ENCODE assay signal across 21 cellular contexts in the genomic region with DNA sequence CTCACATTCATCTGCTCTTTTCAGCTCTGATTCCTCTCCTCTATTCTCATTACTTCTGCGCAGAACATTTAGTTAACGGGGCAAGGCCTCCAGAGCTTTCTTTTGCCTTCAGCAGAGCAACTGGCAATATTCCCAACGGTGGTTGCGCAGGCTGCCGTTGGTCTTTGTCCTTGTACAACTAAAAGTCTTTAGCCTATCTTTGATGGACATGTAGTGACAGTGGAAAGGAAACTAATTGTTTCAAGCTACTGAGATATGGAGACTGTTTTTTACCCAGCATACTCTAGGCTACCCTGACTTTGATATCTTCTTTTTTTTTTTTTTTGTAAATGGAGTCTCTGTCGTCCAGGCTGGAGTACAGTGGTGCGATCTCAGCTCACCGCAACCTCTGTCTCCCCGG. TPM values are rescaled to one million over a fixed set of nuclear protein-coding genes. Genes with fewer than 3 reads are reported as not detected.
A peak's percentile ranks its signal among the peaks of the same experiment; 100 is the strongest.
DNase-seq lines count a peak whose midpoint lies in the region; ATAC-seq and TF ChIP-seq lines count a peak whose summit lies in the region.
"Had no signal": no experiment of that assay in that cellular context is flagged by ENCODE, and none has a peak within 500 bp of the region (broad histone marks: within the 10 kb centered on the region; RNA-seq: fewer than 3 reads in every experiment).

No MANE protein-coding gene starts in this region.

- no peak for TF ChIP-seq CTCF in natural killer cell (IDR thresholded peaks at IDR 0.05)
- TF ChIP-seq CTCF in endodermal cell (conservative IDR thresholded peaks at IDR 0.05), result no peak
- no peak for TF ChIP-seq CTCF in testis (IDR thresholded peaks at IDR 0.05)

- H3K9ac ChIP-seq in endodermal cell (ENCODE audit: extremely low read depth, low read length, poor library complexity, severe bottlenecking), result no peak overlapping the region

- H3K4me1 Mint-ChIP-seq in natural killer cell (peaks cover 19 to 34% of the 10 kb centered on the region in 2 donors), endodermal cell (peaks cover 5% of the 10 kb centered on the region)
- peaks cover 23 to 33% of the 10 kb centered on the region in 2 donors for H3K4me1 Mint-ChIP-seq in natural killer cell treated with Interleukin-12 subunit alpha and Interleukin-12 subunit beta and Interleukin-15 and Interleukin-18, amount 100 ng/mL, for 72 hours (ENCODE audit: low read depth in 2 of 2)

- H3K9me3 Mint-ChIP-seq in natural killer cell, result no peaks in the 10 kb centered on the region
- H3K9me3 Mint-ChIP-seq in natural killer cell treated with Interleukin-12 subunit alpha and Interleukin-12 subunit beta and Interleukin-15 and Interleukin-18, amount 100 ng/mL, for 72 hours, result no peaks in the 10 kb centered on the region
- no peaks in the 10 kb centered on the region for H3K9me3 Mint-ChIP-seq in endodermal cell
- H3K9me3 Mint-ChIP-seq: CD8-positive, alpha-beta T cell; stimulated activated memory B cell treated with anti-CD40 and anti-IgM and Interleukin-4, amounts not matched to agents 10 μg/mL and 1 μg/mL and 100 μg/mL, for 72 hours had no signal

- no peaks in the 10 kb centered on the region for H3K36me3 Mint-ChIP-seq in natural killer cell
- H3K36me3 Mint-ChIP-seq in natural killer cell treated with Interleukin-12 subunit alpha and Interleukin-12 subunit beta and Interleukin-15 and Interleukin-18, amount 100 ng/mL, for 72 hours, result no peaks in the 10 kb centered on the region
- peaks cover 11% of the 10 kb centered on the region for H3K36me3 Mint-ChIP-seq in endodermal cell (ENCODE audit: low read depth)

- no peak for ATAC-seq in natural killer cell
- no peak for ATAC-seq in natural killer cell treated with Interleukin-12 subunit alpha and Interleukin-12 subunit beta and Interleukin-15 and Interleukin-18, amount 100 ng/mL, for 72 hours
- ATAC-seq: activated CD4-positive, alpha-beta T cell treated with anti-CD3 and anti-CD28 coated beads for 36 hours; CD8-positive, alpha-beta T cell; GM12878; mucosa of descending colon; stimulated activated memory B cell treated with anti-CD40 and anti-IgM and Interleukin-4, amounts not matched to agents 10 μg/mL and 1 μg/mL and 100 μg/mL, for 72 hours had no signal

- POLR2A ChIA-PET in HEK293T (lab: Yijun Ruan, JAX), result interaction anchor here (1.0 to 1.1 kb wide), 2 partner anchors 8 to 12 kb away, joined by 4 read pairs; no protein-coding TSS in a partner anchor

- H3K27ac ChIP-seq in endodermal cell (ENCODE audit: low read depth, low read length), result no peak overlapping the region
- H3K27ac ChIP-seq in testis, result peak overlapping the region; percentile 66 to 68
- H3K27ac ChIP-seq: esophagus squamous epithelium, RWPE1, thoracic aorta had no signal

- H3K27me3 Mint-ChIP-seq in natural killer cell (ENCODE audit: low read depth in 2 of 2) (no peaks in the 10 kb centered on the region), endodermal cell (ENCODE audit: insufficient read depth) (no peaks in the 10 kb centered on the region)
- no peaks in the 10 kb centered on the region for H3K27me3 Mint-ChIP-seq in natural killer cell treated with Interleukin-12 subunit alpha and Interleukin-12 subunit beta and Interleukin-15 and Interleukin-18, amount 100 ng/mL, for 72 hours
- H3K27me3 Mint-ChIP-seq: activated CD4-positive, alpha-beta T cell treated with anti-CD3 and anti-CD28 coated beads for 36 hours; stimulated activated memory B cell treated with anti-CD40 and anti-IgM and Interleukin-4, amounts not matched to agents 10 μg/mL and 1 μg/mL and 100 μg/mL, for 72 hours had no signal

- H3K4me3 ChIP-seq in endodermal cell (ENCODE audit: low read length), result no peak overlapping the region
- H3K4me3 ChIP-seq in testis, result no peak overlapping the region
- H3K4me3 ChIP-seq: esophagus squamous epithelium, GM12878, HAP-1, mucosa of descending colon, thoracic aorta had no signal

- no peaks in the 10 kb centered on the region for H3K27me3 ChIP-seq in endodermal cell (ENCODE audit: control insufficient read depth, insufficient read depth, low read length, poor library complexity, severe bottlenecking)
- H3K27me3 ChIP-seq in testis, result no peaks in the 10 kb centered on the region
- H3K27me3 ChIP-seq: esophagus squamous epithelium had no signal

- intact Hi-C loops in natural killer cell (cut with micrococcal nuclease), result no loop called here
- intact Hi-C loops in testis (cut with DNase I; ENCODE audit: low total_unique reads), result no loop called here

- H3K9me3 ChIP-seq in endodermal cell (ENCODE audit: control insufficient read depth, low read length), result no peaks in the 10 kb centered on the region
- H3K9me3 ChIP-seq in testis, result no peaks in the 10 kb centered on the region
- H3K9me3 ChIP-seq: esophagus squamous epithelium, HAP-1, mucosa of descending colon, thoracic aorta had no signal

- no peak overlapping the region for H3K4me3 Mint-ChIP-seq in natural killer cell
- H3K4me3 Mint-ChIP-seq in natural killer cell treated with Interleukin-12 subunit alpha and Interleukin-12 subunit beta and Interleukin-15 and Interleukin-18, amount 100 ng/mL, for 72 hours, result no peak overlapping the region
- H3K4me3 Mint-ChIP-seq in endodermal cell, result no peak overlapping the region
- H3K4me3 Mint-ChIP-seq: activated CD4-positive, alpha-beta T cell treated with anti-CD3 and anti-CD28 coated beads for 36 hours; CD8-positive, alpha-beta T cell; stimulated activated memory B cell treated with anti-CD40 and anti-IgM and Interleukin-4, amounts not matched to agents 10 μg/mL and 1 μg/mL and 100 μg/mL, for 72 hours had no signal

- TF ChIP-seq POLR2A in testis (IDR thresholded peaks at IDR 0.05), result no peak

- CTCF ChIA-PET in HEK293T (lab: Yijun Ruan, JAX), result interaction anchor here (0.7 to 1.2 kb wide), 2 partner anchors 9 to 84 kb away, joined by 3 to 5 read pairs; no protein-coding TSS in a partner anchor

- H3K4me1 ChIP-seq in endodermal cell (ENCODE audit: control insufficient read depth, insufficient read depth, low read length) (no peaks in the 10 kb centered on the region), testis (peaks cover 40% of the 10 kb centered on the region)

- DNase-seq in natural killer cell (no peak), endodermal cell (peak; percentile 32), testis (peak; percentile 90), NCI-H446 treated with DMSO at 0.1 percent for 48 hours (lab: John Stamatoyannopoulos, UW) (no peak), HEK293T (ENCODE audit: extremely low spot score) (no peak)
- DNase-seq in natural killer cell treated with Interleukin-12 subunit alpha and Interleukin-12 subunit beta and Interleukin-15 and Interleukin-18, amount 100 ng/mL, for 72 hours (ENCODE audit: low spot score), result no peak
- DNase-seq: activated CD4-positive, alpha-beta T cell treated with anti-CD3 and anti-CD28 coated beads for 36 hours; activated effector memory CD4-positive, alpha-beta T cell treated with Interleukin-2 at 50 U/mL for 16 hours; CD8-positive, alpha-beta T cell; cerebellar nuclear complex; effector CD4-positive, alpha-beta T cell; esophagus squamous epithelium; mucosa of descending colon; NCI-H2107; NCI-H524 had no signal

- H3K36me3 ChIP-seq in endodermal cell (ENCODE audit: control insufficient read depth, insufficient read depth, low read length), result peaks cover 6% of the 10 kb centered on the region
- H3K36me3 ChIP-seq in testis (ENCODE audit: low read depth, missing control alignments), result no peaks in the 10 kb centered on the region
- H3K36me3 ChIP-seq: thoracic aorta had no signal

- WGBS in endodermal cell (ENCODE audit: insufficient coverage in 1 of 2, insufficient read length in 1 of 2), 2 experiments, result 97 to 100% methylated on average over 3 to 9 of the region's 9 CpGs
- 49 to 53% methylated on average over 9 of the region's 9 CpGs for WGBS in testis, 2 donors

- H3K27ac Mint-ChIP-seq in natural killer cell, result peak overlapping the region; percentile 1 to 15
- H3K27ac Mint-ChIP-seq in natural killer cell treated with Interleukin-12 subunit alpha and Interleukin-12 subunit beta and Interleukin-15 and Interleukin-18, amount 100 ng/mL, for 72 hours, result no peak overlapping the region
- no peak overlapping the region for H3K27ac Mint-ChIP-seq in endodermal cell
- H3K27ac Mint-ChIP-seq: activated CD4-positive, alpha-beta T cell treated with anti-CD3 and anti-CD28 coated beads for 36 hours; stimulated activated memory B cell treated with anti-CD40 and anti-IgM and Interleukin-4, amounts not matched to agents 10 μg/mL and 1 μg/mL and 100 μg/mL, for 72 hours had no signal

TF ChIP-seq in HEK293T, 16 proteins besides CTCF, POLR2A, EP300 and RAD21:
- TF ChIP-seq ELF4 (IDR thresholded peaks at IDR 0.05) (no peak), LEF1 (IDR thresholded peaks at IDR 0.05; ENCODE audit: borderline replicate concordance) (no peak)

RNA-seq across cellular contexts. Expression of a gene that starts 12.6 kb away (rescaled TPM):
- total RNA-seq in natural killer cell, result 100 to 1,000 TPM; 110 to 124 (median 123) TPM
- 10 to 100 TPM; 55.4 to 57.2 TPM for total RNA-seq in natural killer cell treated with Interleukin-12 subunit alpha and Interleukin-12 subunit beta and Interleukin-15 and Interleukin-18, amount 100 ng/mL, for 72 hours
- 100 to 1,000 TPM in 1 of 2 donors, 10 to 100 TPM in 1; 82.7 to 116 TPM for total RNA-seq in endodermal cell
- polyA plus RNA-seq in endodermal cell (2013, experiment 1 of 2), result 48.3 TPM
- 38.3 TPM for polyA plus RNA-seq in endodermal cell (2013, experiment 2 of 2)
- total RNA-seq in testis, result 10 to 100 TPM; 92.0 to 93.9 TPM
- 54.6 TPM for polyA plus RNA-seq in testis (ENCODE audit: insufficient read depth, low read depth, low replicate concordance)

RNA-seq across cellular contexts. Expression of a gene that starts 16.3 kb away (rescaled TPM):
- total RNA-seq in natural killer cell, result under 1 TPM; 0.18 to 0.35 (median 0.31) TPM
- not detected for total RNA-seq in natural killer cell treated with Interleukin-12 subunit alpha and Interleukin-12 subunit beta and Interleukin-15 and Interleukin-18, amount 100 ng/mL, for 72 hours
- total RNA-seq in endodermal cell, result not detected
- 0.11 TPM for polyA plus RNA-seq in endodermal cell (2013, experiment 1 of 2)
- not detected for polyA plus RNA-seq in endodermal cell (2013, experiment 2 of 2)
- 1 to 10 TPM; 1.8 to 3.1 TPM for total RNA-seq in testis
- 2.1 TPM for polyA plus RNA-seq in testis (ENCODE audit: insufficient read depth, low read depth, low replicate concordance)
- total RNA-seq: activated CD4-positive, alpha-beta T cell treated with anti-CD3 and anti-CD28 coated beads for 36 hours; esophagus squamous epithelium; mucosa of descending colon; thoracic aorta had no signal
- polyA plus RNA-seq: AG04450 had no signal

RNA-seq across cellular contexts. Expression of a gene that starts 36.9 kb away (rescaled TPM):
- not detected for total RNA-seq in natural killer cell
- total RNA-seq in natural killer cell treated with Interleukin-12 subunit alpha and Interleukin-12 subunit beta and Interleukin-15 and Interleukin-18, amount 100 ng/mL, for 72 hours, result under 1 TPM in 1 of 2 donors, not detected in 1; 0.45 TPM
- total RNA-seq in endodermal cell, result under 1 TPM; 0.24 to 0.29 TPM
- polyA plus RNA-seq in endodermal cell (2013, experiment 1 of 2), result 5.3 TPM
- 1.9 TPM for polyA plus RNA-seq in endodermal cell (2013, experiment 2 of 2)
- under 1 TPM; 0.24 to 0.25 TPM for total RNA-seq in testis
- 0.12 TPM for polyA plus RNA-seq in testis (ENCODE audit: insufficient read depth, low read depth, low replicate concordance)
- total RNA-seq: CD8-positive, alpha-beta T cell; esophagus squamous epithelium; mucosa of descending colon; thoracic aorta had no signal

RNA-seq across cellular contexts. Expression of a gene that starts 41.3 kb away (rescaled TPM):
- 1 to 10 TPM in 1 of 3 donors, under 1 TPM in 2; 0.50 to 1.4 (median 0.99) TPM for total RNA-seq in natural killer cell
- total RNA-seq in natural killer cell treated with Interleukin-12 subunit alpha and Interleukin-12 subunit beta and Interleukin-15 and Interleukin-18, amount 100 ng/mL, for 72 hours, result 1 to 10 TPM in 1 of 2 donors, under 1 TPM in 1; 0.61 to 1.0 TPM
- total RNA-seq in endodermal cell, result 1 to 10 TPM; 3.4 to 6.4 TPM
- 3.6 TPM for polyA plus RNA-seq in endodermal cell (2013, experiment 1 of 2)
- polyA plus RNA-seq in endodermal cell (2013, experiment 2 of 2), result 2.3 TPM
- 10 to 100 TPM in 1 of 2 donors, 1 to 10 TPM in 1; 8.3 to 18.0 TPM for total RNA-seq in testis
- polyA plus RNA-seq in testis (ENCODE audit: insufficient read depth, low read depth, low replicate concordance), result 9.3 TPM

Comparison
In these comparisons a context has a peak if more than half of its experiments do, and no peak if none do; other contexts are left out.
1. H3K27ac Mint-ChIP-seq: peak in natural killer cell (2 of 2); none in natural killer cell treated with Interleukin-12 subunit alpha and Interleukin-12 subunit beta and Interleukin-15 and Interleukin-18, amount 100 ng/mL, for 72 hours (0 of 2) and endodermal cell (single experiment).
2. DNase-seq: peak in endodermal cell (single experiment) and testis (single experiment); none in natural killer cell (single experiment), natural killer cell treated with Interleukin-12 subunit alpha and Interleukin-12 subunit beta and Interleukin-15 and Interleukin-18, amount 100 ng/mL, for 72 hours (single experiment), NCI-H446 treated with DMSO at 0.1 percent for 48 hours (single experiment) and HEK293T (single experiment).